Comparison of ENCODE assay signal across 8 cellular contexts in the genomic region with DNA sequence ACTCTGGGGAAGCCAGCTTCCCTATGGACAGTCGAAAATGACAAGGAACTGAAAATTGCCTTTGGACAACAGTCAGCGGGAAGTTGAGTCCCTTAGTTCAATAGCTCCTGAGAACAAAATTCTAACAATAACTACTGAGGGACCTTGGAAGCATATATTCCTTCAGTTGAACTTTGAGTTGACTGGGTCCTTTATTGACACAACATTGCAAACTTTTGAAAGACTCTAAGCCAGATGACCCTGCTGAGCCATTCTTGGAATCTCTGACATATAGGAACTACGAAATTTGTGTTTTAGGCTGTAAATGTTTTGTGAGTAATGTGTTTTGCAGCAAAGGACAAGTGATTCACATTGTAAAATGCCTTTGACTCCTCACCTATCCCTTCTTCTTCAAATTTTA.
"Had no signal": no experiment of that assay in that cellular context is flagged by ENCODE, and none has a peak within 500 bp of the region (broad histone marks: within the 10 kb centered on the region; RNA-seq: fewer than 3 reads in every experiment).

No MANE protein-coding gene starts in this region.

- ATAC-seq: GM12878 had no signal

- DNase-seq: GDM1, GF-D8 had no signal

- FAIRE-seq: G401.6, GM12878, GM12891, GM12892, GM18507, GM19239 had no signal

- H3K4me3 ChIP-seq: GM12878 had no signal
